ENCODE assay signal across 9 cellular contexts in the genomic region with DNA sequence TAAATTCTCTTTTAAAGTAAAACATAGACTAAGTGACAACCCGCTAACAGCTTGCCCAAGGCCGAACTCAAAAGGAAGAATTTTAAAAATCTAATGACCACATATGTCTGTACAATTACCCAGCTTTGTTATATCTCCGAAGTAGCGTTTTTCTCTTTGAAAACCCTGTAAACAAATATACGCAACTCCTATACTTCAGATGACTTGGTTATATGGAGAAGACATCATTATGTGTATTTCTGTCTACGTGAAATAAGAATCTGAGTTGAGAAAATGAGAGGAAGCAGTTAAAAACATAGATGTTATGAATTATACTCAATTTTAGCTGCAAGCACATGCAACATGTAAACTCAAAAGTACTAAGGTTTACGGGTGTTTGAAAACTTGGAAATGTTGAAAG. TPM values are rescaled to one million over a fixed set of nuclear protein-coding genes. Genes with fewer than 3 reads are reported as not detected.
A peak's percentile ranks its signal among the peaks of the same experiment; 100 is the strongest.
DNase-seq lines count a peak whose midpoint lies in the region; ATAC-seq and TF ChIP-seq lines count a peak whose summit lies in the region.
"Had no signal": no experiment of that assay in that cellular context is flagged by ENCODE, and none has a peak within 500 bp of the region (broad histone marks: within the 10 kb centered on the region; RNA-seq: fewer than 3 reads in every experiment).

No MANE protein-coding gene starts in this region.

- H3K4me1 ChIP-seq in SJSA1 (replicated peaks) (no peaks in the 10 kb centered on the region; the same call in 1 of the 2 replicates), foreskin keratinocyte (peaks cover 47% of the 10 kb centered on the region), psoas muscle (peaks cover 25% of the 10 kb centered on the region)

- H3K4me3 Mint-ChIP-seq in stimulated activated naive CD8-positive, alpha-beta T cell treated with anti-CD3 and anti-CD28 coated beads, Interleukin-15, amount 100 ng/mL, for 72 hours = no peak overlapping the region

- ATAC-seq in foreskin keratinocyte (no peak), psoas muscle (no peak), HG02884 (IDR thresholded peaks at IDR 0.05; ENCODE audit: unreplicated experiment) (no peak)
- no peak for ATAC-seq in stimulated activated naive CD8-positive, alpha-beta T cell treated with anti-CD3 and anti-CD28 coated beads, Interleukin-15, amount 100 ng/mL, for 72 hours

- H3K36me3 ChIP-seq in SJSA1 (no peaks in the 10 kb centered on the region), psoas muscle (ENCODE audit: insufficient read depth in 1 of 2, low read depth in 1 of 2) (no peaks in the 10 kb centered on the region)

- H3K27ac Mint-ChIP-seq in stimulated activated naive CD8-positive, alpha-beta T cell treated with anti-CD3 and anti-CD28 coated beads, Interleukin-15, amount 100 ng/mL, for 72 hours = no peak overlapping the region

- no peak overlapping the region for H3K27ac ChIP-seq in SJSA1
- H3K27ac ChIP-seq in foreskin keratinocyte = peak overlapping the region; percentile 75
- H3K27ac ChIP-seq in psoas muscle = peak overlapping the region; percentile 74

- H3K9me3 ChIP-seq in SJSA1 (replicated peaks) (no peaks in the 10 kb centered on the region), psoas muscle (no peaks in the 10 kb centered on the region)

- TF ChIP-seq CTCF in foreskin keratinocyte (conservative IDR thresholded peaks at IDR 0.05) (no peak), psoas muscle (IDR thresholded peaks at IDR 0.05) (no peak)

- H3K27me3 Mint-ChIP-seq in stimulated activated naive CD8-positive, alpha-beta T cell treated with anti-CD3 and anti-CD28 coated beads, Interleukin-15, amount 100 ng/mL, for 72 hours = peaks cover 23% of the 10 kb centered on the region

- intact Hi-C loops in psoas muscle (cut with DNase I) = loop anchor here (5.0 kb wide), 3 partner anchors 41 to 221 kb away; no protein-coding TSS in a partner anchor

- no peaks in the 10 kb centered on the region for H3K9me3 Mint-ChIP-seq in stimulated activated naive CD8-positive, alpha-beta T cell treated with anti-CD3 and anti-CD28 coated beads, Interleukin-15, amount 100 ng/mL, for 72 hours

- H3K27me3 ChIP-seq in SJSA1 (replicated peaks) (no peaks in the 10 kb centered on the region), foreskin keratinocyte (no peaks in the 10 kb centered on the region), psoas muscle (ENCODE audit: insufficient read depth in 3 of 3, low read length in 2 of 3) (no peaks in the 10 kb centered on the region)

- DNase-seq in ELR (ENCODE audit: low read depth) (peak; percentile 15), SJSA1 (ENCODE audit: low read depth in 1 of 2, low spot score in 2 of 2) (peak in 1 of 2 experiments; percentile 27), foreskin keratinocyte (peak in 1 of 2 donors; percentile 68), psoas muscle (no peak), AG08396 (ENCODE audit: low spot score) (no peak), UCSD-AML1 (lab: John Stamatoyannopoulos, UW; ENCODE audit: unreplicated experiment) (no peak)
- DNase-seq in stimulated activated naive CD8-positive, alpha-beta T cell treated with anti-CD3 and anti-CD28 coated beads, Interleukin-15, amount 100 ng/mL, for 72 hours = no peak
- DNase-seq: stimulated activated CD4-positive, alpha-beta T cell treated with anti-CD3 and anti-CD28 coated beads, Interleukin-15, amount 100 ng/mL, for 24 hours had no signal

- peaks cover 15% of the 10 kb centered on the region for H3K4me1 Mint-ChIP-seq in stimulated activated naive CD8-positive, alpha-beta T cell treated with anti-CD3 and anti-CD28 coated beads, Interleukin-15, amount 100 ng/mL, for 72 hours

- WGBS in psoas muscle, 3 donors = 2% methylated on average over 7 of the region's 7 CpGs

- H3K4me3 ChIP-seq in SJSA1 (peak overlapping the region; percentile 44), psoas muscle (peak overlapping the region; percentile 85)

RNA-seq across cellular contexts. Expression of gene PBX1, which starts 2.0 kb away (rescaled TPM):
- total RNA-seq in SJSA1 (2014; rRNA removed; shearing (Covaris generic)) = 16.6 and 18.5 TPM in 2 replicates
- total RNA-seq in foreskin keratinocyte (2.8 and 3.3 TPM in 2 replicates), psoas muscle (10 to 100 TPM; 59.3 to 69.9 (median 64.4) TPM)
- polyA plus RNA-seq in foreskin keratinocyte (1.1 and 1.3 TPM in 2 replicates), psoas muscle (10 to 100 TPM; 10.6 to 36.8 (median 24.5) TPM)
